14 cellular contexts compared by ENCODE assay signal in the genomic region with DNA sequence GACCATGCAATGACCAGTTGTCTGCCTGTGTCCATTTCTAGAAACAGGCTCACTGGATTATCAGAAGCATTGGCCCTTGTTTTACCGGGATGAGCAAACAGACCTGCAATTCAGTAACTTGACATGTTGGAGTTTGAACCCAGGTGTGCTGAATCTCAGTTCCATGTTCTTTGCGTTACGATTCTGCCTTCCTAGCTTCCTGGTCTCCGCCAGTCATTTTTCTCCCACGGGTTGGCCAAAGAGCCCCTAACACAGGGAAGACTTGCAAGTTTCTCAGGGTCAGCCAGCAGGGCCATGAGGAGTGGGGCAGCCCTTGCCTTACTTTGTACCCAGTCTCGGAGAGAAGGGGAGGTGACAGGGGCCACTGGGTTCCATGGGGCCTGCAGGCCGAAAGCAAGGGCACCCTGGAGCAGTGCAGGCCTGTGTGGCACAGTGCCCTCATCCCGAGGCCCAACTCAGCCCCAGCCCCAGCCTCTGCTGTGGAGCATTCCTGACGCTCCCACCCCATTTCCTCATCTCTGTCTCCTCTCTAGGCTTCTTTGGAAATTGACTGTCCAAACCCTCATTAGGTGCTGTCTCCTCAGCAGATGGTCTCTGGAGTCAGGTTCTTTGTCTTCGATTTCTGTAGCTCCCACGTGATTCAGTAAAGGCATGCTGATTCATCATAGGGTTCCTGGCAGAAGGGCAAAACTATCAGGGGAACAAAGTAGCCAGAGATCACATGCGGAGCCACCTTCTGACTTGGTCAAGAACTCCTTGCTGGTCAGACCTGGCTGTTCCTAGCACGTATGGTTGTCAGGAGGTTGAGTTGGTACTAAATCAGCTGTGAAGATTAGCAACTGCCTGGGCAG. TPM values are rescaled to one million over a fixed set of nuclear protein-coding genes. Genes with fewer than 3 reads are reported as not detected.
DNase-seq lines count a peak whose midpoint lies in the region; ATAC-seq, FAIRE-seq and TF ChIP-seq lines count a peak whose summit lies in the region.
"Had no signal": no experiment of that assay in that cellular context is flagged by ENCODE, and none has a peak within 500 bp of the region (broad histone marks: within the 10 kb centered on the region; RNA-seq: fewer than 3 reads in every experiment).

No MANE protein-coding gene starts in this region.

- H3K9me1 ChIP-seq in keratinocyte (ENCODE audit: control insufficient read depth, extremely low read depth, insufficient read depth, low read length), result peaks cover 3% of the 10 kb centered on the region

- H3K36me3 Mint-ChIP-seq in activated naive CD4-positive, alpha-beta T cell treated with anti-CD3 and anti-CD28 coated beads, Interleukin-2, amount 50 U/mL, for 24 hours, result peaks cover 5% of the 10 kb centered on the region
- peaks cover 6% of the 10 kb centered on the region for H3K36me3 Mint-ChIP-seq in activated naive CD4-positive, alpha-beta T cell treated with anti-CD3 and anti-CD28 coated beads for 36 hours (ENCODE audit: low read depth)
- H3K36me3 Mint-ChIP-seq in activated CD4-positive, alpha-beta T cell treated with anti-CD3 and anti-CD28 coated beads, Interleukin-2, amount 10 ng/mL, durations not matched to agents 24 days and 14 days (ENCODE audit: low read depth), result peaks cover 5% of the 10 kb centered on the region

- peaks cover 83% of the 10 kb centered on the region for H3K4me1 Mint-ChIP-seq in activated naive CD4-positive, alpha-beta T cell treated with anti-CD3 and anti-CD28 coated beads, Interleukin-2, amount 50 U/mL, for 24 hours
- H3K4me1 Mint-ChIP-seq in activated naive CD4-positive, alpha-beta T cell treated with anti-CD3 and anti-CD28 coated beads for 36 hours (ENCODE audit: low read depth), result peaks cover 56% of the 10 kb centered on the region
- H3K4me1 Mint-ChIP-seq in activated CD4-positive, alpha-beta T cell treated with anti-CD3 and anti-CD28 coated beads, Interleukin-2, amount 10 ng/mL, durations not matched to agents 24 days and 14 days, result peaks cover 45% of the 10 kb centered on the region

- H4K20me1 ChIP-seq in keratinocyte (ENCODE audit: control insufficient read depth, extremely low read depth, insufficient read depth, low read length), result no peaks in the 10 kb centered on the region

- H3K79me2 ChIP-seq in keratinocyte (ENCODE audit: control insufficient read depth, insufficient read depth, low read length), result peaks cover 64% of the 10 kb centered on the region

- TF ChIP-seq CTCF in cardiac fibroblast (IDR thresholded peaks at IDR 0.05; ENCODE audit: low read depth, low read length) (no peak), keratinocyte (optimal IDR thresholded peaks at IDR 0.05 in 1 of 3, IDR thresholded peaks at IDR 0.05 in 1 of 3, conservative IDR thresholded peaks at IDR 0.05 in 1 of 3; ENCODE audit: extremely low read depth in 1 of 3, insufficient read depth in 2 of 3, low read length in 3 of 3) (no peak)

- CTCF ChIA-PET in activated naive CD4-positive, alpha-beta T cell treated with anti-CD3 and anti-CD28 coated beads for 36 hours (lab: Charles Lee), result interaction anchor here (0.6 kb wide), 1 partner anchor 24 kb away, joined by 3 read pairs; no protein-coding TSS in a partner anchor

- no peaks in the 10 kb centered on the region for H3K9me3 Mint-ChIP-seq in activated naive CD4-positive, alpha-beta T cell treated with anti-CD3 and anti-CD28 coated beads, Interleukin-2, amount 50 U/mL, for 24 hours
- no peaks in the 10 kb centered on the region for H3K9me3 Mint-ChIP-seq in activated naive CD4-positive, alpha-beta T cell treated with anti-CD3 and anti-CD28 coated beads for 36 hours
- no peaks in the 10 kb centered on the region for H3K9me3 Mint-ChIP-seq in activated CD4-positive, alpha-beta T cell treated with anti-CD3 and anti-CD28 coated beads, Interleukin-2, amount 10 ng/mL, durations not matched to agents 24 days and 14 days
- H3K9me3 Mint-ChIP-seq: naive thymus-derived CD4-positive, alpha-beta T cell had no signal

- ATAC-seq in aorta (ENCODE audit: low FRiP score) (peak; percentile 23), GM18907 (IDR thresholded peaks at IDR 0.05; ENCODE audit: unreplicated experiment) (no peak)
- ATAC-seq: naive thymus-derived CD4-positive, alpha-beta T cell had no signal

- no peaks in the 10 kb centered on the region for H3K27me3 Mint-ChIP-seq in activated naive CD4-positive, alpha-beta T cell treated with anti-CD3 and anti-CD28 coated beads, Interleukin-2, amount 50 U/mL, for 24 hours
- H3K27me3 Mint-ChIP-seq in activated naive CD4-positive, alpha-beta T cell treated with anti-CD3 and anti-CD28 coated beads for 36 hours (ENCODE audit: low read depth), result no peaks in the 10 kb centered on the region
- no peaks in the 10 kb centered on the region for H3K27me3 Mint-ChIP-seq in activated CD4-positive, alpha-beta T cell treated with anti-CD3 and anti-CD28 coated beads, Interleukin-2, amount 10 ng/mL, durations not matched to agents 24 days and 14 days
- H3K27me3 Mint-ChIP-seq: naive thymus-derived CD4-positive, alpha-beta T cell had no signal

- FAIRE-seq in keratinocyte (lab: Jason Lieb, UNC), result peak; percentile 46
- FAIRE-seq: frontal cortex had no signal

- 50 to 55% methylated on average over 13 of the region's 13 CpGs for WGBS in aorta, 2 donors

- no peaks in the 10 kb centered on the region for H3K9me3 ChIP-seq in keratinocyte (ENCODE audit: control insufficient read depth, low read depth, low read length)
- no peaks in the 10 kb centered on the region for H3K9me3 ChIP-seq in aorta (ENCODE audit: control insufficient read depth, low read length)

- no peak for DNase-seq in activated naive CD4-positive, alpha-beta T cell treated with anti-CD3 and anti-CD28 coated beads for 36 hours
- DNase-seq in cardiac fibroblast (ENCODE audit: low read depth in 2 of 2) (peak; percentile 16 to 73), keratinocyte (ENCODE audit: low read depth, low spot score) (no peak), aorta (no peak), T1000 (lab: John Stamatoyannopoulos, UW) (no peak)
- DNase-seq in activated CD4-positive, alpha-beta T cell treated with anti-CD3 and anti-CD28 coated beads, Interleukin-2, amount 10 ng/mL, durations not matched to agents 24 days and 14 days, result no peak
- DNase-seq: ACHN; GF-D8; naive thymus-derived CD4-positive, alpha-beta T cell; NCI-H1694 treated with DMSO at 0.1 percent for 48 hours; stimulated activated CD4-positive, alpha-beta T cell treated with anti-CD3 and anti-CD28 coated beads, Interleukin-1b, Interleukin-23, amount 100 ng/mL, for 48 hours had no signal

- H3K4me1 ChIP-seq in keratinocyte (ENCODE audit: control insufficient read depth, extremely low read depth, insufficient read depth, low read length) (peaks cover 32% of the 10 kb centered on the region), aorta (ENCODE audit: control insufficient read depth in 1 of 2, insufficient read depth in 2 of 2, low read length in 2 of 2) (peaks cover 9 to 19% of the 10 kb centered on the region in 2 donors)

- H3K27ac ChIP-seq in keratinocyte (ENCODE audit: control insufficient read depth, insufficient read depth, low read length) (no peak overlapping the region), aorta (ENCODE audit: low read depth in 1 of 2, low read length in 2 of 2) (peak overlapping the region in 1 of 2 donors; percentile 8)

- intact Hi-C loops in activated naive CD4-positive, alpha-beta T cell treated with anti-CD3 and anti-CD28 coated beads for 36 hours (cut with micrococcal nuclease), result no loop called here
- intact Hi-C loops in aorta (cut with DNase I), result no loop called here
- intact Hi-C loops in activated CD4-positive, alpha-beta T cell treated with anti-CD3 and anti-CD28 coated beads, Interleukin-2, amount 10 ng/mL, durations not matched to agents 24 days and 14 days (cut with micrococcal nuclease), result no loop called here

- no peak overlapping the region for H3K9ac ChIP-seq in keratinocyte (ENCODE audit: control insufficient read depth, extremely low read depth, insufficient read depth, low read length)

- H3K36me3 ChIP-seq in keratinocyte (ENCODE audit: control insufficient read depth in 2 of 2, extremely low read depth in 1 of 2, insufficient read depth in 2 of 2, low read length in 2 of 2) (no peaks in the 10 kb centered on the region), aorta (ENCODE audit: control insufficient read depth in 1 of 2, insufficient read depth in 2 of 2, low read length in 1 of 2) (no peaks in the 10 kb centered on the region)

- peak overlapping the region; percentile 32 for H3K27ac Mint-ChIP-seq in activated naive CD4-positive, alpha-beta T cell treated with anti-CD3 and anti-CD28 coated beads, Interleukin-2, amount 50 U/mL, for 24 hours
- H3K27ac Mint-ChIP-seq in activated naive CD4-positive, alpha-beta T cell treated with anti-CD3 and anti-CD28 coated beads for 36 hours, result no peak overlapping the region
- H3K27ac Mint-ChIP-seq in activated CD4-positive, alpha-beta T cell treated with anti-CD3 and anti-CD28 coated beads, Interleukin-2, amount 10 ng/mL, durations not matched to agents 24 days and 14 days, result no peak overlapping the region

- no peak overlapping the region for H2AFZ ChIP-seq in keratinocyte (ENCODE audit: control insufficient read depth, low read length)

- H3K27me3 ChIP-seq in keratinocyte (ENCODE audit: control insufficient read depth, extremely low read depth, insufficient read depth, low read length) (no peaks in the 10 kb centered on the region), aorta (ENCODE audit: control insufficient read depth in 1 of 2, insufficient read depth in 2 of 2, low read length in 1 of 2) (no peaks in the 10 kb centered on the region)

- H3K4me3 Mint-ChIP-seq in activated naive CD4-positive, alpha-beta T cell treated with anti-CD3 and anti-CD28 coated beads, Interleukin-2, amount 50 U/mL, for 24 hours, result no peak overlapping the region
- H3K4me3 Mint-ChIP-seq in activated naive CD4-positive, alpha-beta T cell treated with anti-CD3 and anti-CD28 coated beads for 36 hours, result no peak overlapping the region
- H3K4me3 Mint-ChIP-seq in activated CD4-positive, alpha-beta T cell treated with anti-CD3 and anti-CD28 coated beads, Interleukin-2, amount 10 ng/mL, durations not matched to agents 24 days and 14 days, result no peak overlapping the region
- H3K4me3 Mint-ChIP-seq: naive thymus-derived CD4-positive, alpha-beta T cell had no signal

- dilution Hi-C loops in keratinocyte (cut with MboI; ENCODE audit: extremely low pct_ligation_motif_present, low sequenced_read_pairs), result no loop called here

- no peak overlapping the region for H3K4me3 ChIP-seq in cardiac fibroblast (replicated peaks in 1 of 2; ENCODE audit: low read depth in 2 of 2, low read length in 2 of 2)
- no peak overlapping the region for H3K4me3 ChIP-seq in keratinocyte (ENCODE audit: control insufficient read depth in 2 of 3, extremely low read depth in 1 of 3, insufficient read depth in 2 of 3, low read depth in 1 of 3, low read length in 3 of 3)
- H3K4me3 ChIP-seq in aorta (ENCODE audit: low read length in 2 of 2), result no peak overlapping the region

- no peak overlapping the region for H3K4me2 ChIP-seq in keratinocyte (ENCODE audit: control insufficient read depth, extremely low read depth, insufficient read depth, low read depth, low read length)

RNA-seq across cellular contexts. Expression of a gene that starts 23.6 kb away (rescaled TPM):
- 10 to 100 TPM; 23.2 to 24.1 TPM for total RNA-seq in activated naive CD4-positive, alpha-beta T cell treated with anti-CD3 and anti-CD28 coated beads for 36 hours
- polyA plus RNA-seq in keratinocyte (38.9 to 67.1 TPM (median 52.6 TPM) in 3 replicates), aorta (10 to 100 TPM; 13.9 to 21.3 TPM)
- 7.3 TPM for polyA plus RNA-seq in keratinocyte (2011; ENCODE audit: low read depth)
- polyA plus RNA-seq in keratinocyte (2011; cell fraction: cytosol; rRNA removed), result 23.1 and 51.5 TPM in 2 replicates
- polyA plus RNA-seq in keratinocyte (2011; cell fraction: nucleus; rRNA removed), result 47.7 and 53.7 TPM in 2 replicates
- polyA plus RNA-seq in keratinocyte (2012; ENCODE audit: low replicate concordance), result 8.0 and 20.6 TPM in 2 replicates
- 74.3 to 79.1 TPM (median 76.6 TPM) in 3 replicates for polyA minus RNA-seq in keratinocyte
- 18.8 TPM for polyA minus RNA-seq in keratinocyte (2011; cell fraction: cytosol; rRNA and poly(A)+ RNA removed)
- 33.1 and 87.6 TPM in 2 replicates for polyA minus RNA-seq in keratinocyte (2011; cell fraction: nucleus; rRNA and poly(A)+ RNA removed)
- 100 to 1,000 TPM in 1 of 2 donors, 10 to 100 TPM in 1; 78.7 to 135 TPM for total RNA-seq in aorta
- total RNA-seq in activated CD4-positive, alpha-beta T cell treated with anti-CD3 and anti-CD28 coated beads, Interleukin-2, amount 10 ng/mL, durations not matched to agents 24 days and 14 days, result 34.7 and 39.2 TPM in 2 replicates

RNA-seq across cellular contexts. Expression of a gene that starts 30.7 kb away (rescaled TPM):
- total RNA-seq in activated naive CD4-positive, alpha-beta T cell treated with anti-CD3 and anti-CD28 coated beads for 36 hours, result 100 to 1,000 TPM; 631 to 641 TPM
- polyA plus RNA-seq in keratinocyte (54.0 to 139 TPM (median 130 TPM) in 3 replicates), aorta (10 to 100 TPM; 34.7 to 37.4 TPM)
- polyA plus RNA-seq in keratinocyte (2011; ENCODE audit: low read depth), result 39.7 TPM
- 68.9 and 97.6 TPM in 2 replicates for polyA plus RNA-seq in keratinocyte (2011; cell fraction: cytosol; rRNA removed)
- 60.8 and 76.0 TPM in 2 replicates for polyA plus RNA-seq in keratinocyte (2011; cell fraction: nucleus; rRNA removed)
- polyA plus RNA-seq in keratinocyte (2012; ENCODE audit: low replicate concordance), result 51.1 and 98.6 TPM in 2 replicates
- 52.6 to 91.3 TPM (median 85.1 TPM) in 3 replicates for polyA minus RNA-seq in keratinocyte
- polyA minus RNA-seq in keratinocyte (2011; cell fraction: cytosol; rRNA and poly(A)+ RNA removed), result 91.3 TPM
- 29.8 and 30.2 TPM in 2 replicates for polyA minus RNA-seq in keratinocyte (2011; cell fraction: nucleus; rRNA and poly(A)+ RNA removed)
- total RNA-seq in aorta, result 10 to 100 TPM; 20.1 to 21.9 TPM
- total RNA-seq in activated CD4-positive, alpha-beta T cell treated with anti-CD3 and anti-CD28 coated beads, Interleukin-2, amount 10 ng/mL, durations not matched to agents 24 days and 14 days, result 532 TPM in 2 replicates

RNA-seq across cellular contexts. Expression of a gene that starts 37.6 kb away (rescaled TPM):
- total RNA-seq in activated naive CD4-positive, alpha-beta T cell treated with anti-CD3 and anti-CD28 coated beads for 36 hours, result 10 to 100 TPM; 86.3 to 90.5 TPM
- 89.3 to 122 TPM (median 102 TPM) in 3 replicates for polyA plus RNA-seq in keratinocyte
- 26.1 TPM for polyA plus RNA-seq in keratinocyte (2011; ENCODE audit: low read depth)
- 130 and 179 TPM in 2 replicates for polyA plus RNA-seq in keratinocyte (2011; cell fraction: cytosol; rRNA removed)
- polyA plus RNA-seq in keratinocyte (2011; cell fraction: nucleus; rRNA removed), result 46.7 and 48.1 TPM in 2 replicates
- polyA plus RNA-seq in keratinocyte (2012; ENCODE audit: low replicate concordance), result 49.1 and 76.7 TPM in 2 replicates
- 39.4 to 61.9 TPM (median 58.0 TPM) in 3 replicates for polyA minus RNA-seq in keratinocyte
- 64.5 TPM for polyA minus RNA-seq in keratinocyte (2011; cell fraction: cytosol; rRNA and poly(A)+ RNA removed)
- polyA minus RNA-seq in keratinocyte (2011; cell fraction: nucleus; rRNA and poly(A)+ RNA removed), result 13.1 and 17.8 TPM in 2 replicates
- total RNA-seq in aorta, result 10 to 100 TPM; 73.0 to 95.0 TPM
- 100 to 1,000 TPM; 140 to 158 TPM for polyA plus RNA-seq in aorta
- total RNA-seq in activated CD4-positive, alpha-beta T cell treated with anti-CD3 and anti-CD28 coated beads, Interleukin-2, amount 10 ng/mL, durations not matched to agents 24 days and 14 days, result 86.3 and 86.9 TPM in 2 replicates

Comparison
In these comparisons a context has a peak if more than half of its experiments do, and no peak if none do; other contexts are left out.
1. DNase-seq: peak in cardiac fibroblast (2 of 2); none in activated naive CD4-positive, alpha-beta T cell treated with anti-CD3 and anti-CD28 coated beads for 36 hours (single experiment), keratinocyte (single experiment), aorta (0 of 2), T1000 (single experiment) and activated CD4-positive, alpha-beta T cell treated with anti-CD3 and anti-CD28 coated beads, Interleukin-2, amount 10 ng/mL, durations not matched to agents 24 days and 14 days (single experiment).
2. RNA of a gene that starts 30.7 kb away (total RNA-seq): 631 to 641 TPM in activated naive CD4-positive, alpha-beta T cell treated with anti-CD3 and anti-CD28 coated beads for 36 hours and 532 TPM in activated CD4-positive, alpha-beta T cell treated with anti-CD3 and anti-CD28 coated beads, Interleukin-2, amount 10 ng/mL, durations not matched to agents 24 days and 14 days; 20.1 to 21.9 TPM in aorta; every median in the first group is over 10 times any median in the second.